In the genomic region with DNA sequence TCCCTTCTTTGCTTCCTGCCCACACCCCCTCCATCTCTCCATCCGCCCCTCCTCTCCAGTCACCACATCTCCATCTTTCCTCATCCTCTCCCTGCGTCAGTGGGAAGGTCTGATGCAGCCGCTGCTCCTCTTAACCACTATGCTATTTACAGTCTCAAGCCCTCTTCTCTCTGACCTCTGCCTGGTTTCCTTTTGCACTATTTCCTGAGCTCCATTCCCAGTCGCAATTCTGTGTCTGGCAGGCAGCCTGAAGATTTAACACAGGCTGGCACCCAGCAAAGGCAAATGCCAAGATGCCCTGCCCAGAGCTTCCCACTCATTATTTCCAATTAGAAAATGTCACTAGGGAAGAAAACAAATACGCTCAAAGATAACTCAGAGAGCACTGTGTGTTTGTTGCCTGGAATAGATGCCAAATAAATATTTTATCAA, we compare ENCODE assay signal across 11 cellular contexts.
DNase-seq lines count a peak whose midpoint lies in the region; ATAC-seq and TF ChIP-seq lines count a peak whose summit lies in the region.
"Had no signal": no experiment of that assay in that cellular context is flagged by ENCODE, and none has a peak within 500 bp of the region (broad histone marks: within the 10 kb centered on the region; RNA-seq: fewer than 3 reads in every experiment).

No MANE protein-coding gene starts in this region.

- no peaks in the 10 kb centered on the region for H3K9me3 Mint-ChIP-seq in WTC11
- H3K9me3 Mint-ChIP-seq: central memory CD8-positive, alpha-beta T cell had no signal

- ATAC-seq in WTC11: no peak

- no peaks in the 10 kb centered on the region for H3K9me3 ChIP-seq in tibial nerve

- no peaks in the 10 kb centered on the region for H3K36me3 Mint-ChIP-seq in WTC11

- CTCF ChIA-PET in WTC11 (lab: Charles Lee): interaction anchor here (1.8 to 2.3 kb wide), 2 partner anchors 115 to 222 kb away, joined by 6 read pairs; partner anchors contain the start of genes DTL and INTS7

- TF ChIP-seq CTCF in tibial nerve (IDR thresholded peaks at IDR 0.05) (no peak), WTC11 (IDR thresholded peaks at IDR 0.05) (no peak)

- H3K27me3 ChIP-seq in tibial nerve: no peaks in the 10 kb centered on the region

- no peak overlapping the region for H3K4me3 ChIP-seq in tibial nerve

- TF ChIP-seq POLR2A in tibial nerve (IDR thresholded peaks at IDR 0.05): no peak

- H3K4me1 Mint-ChIP-seq in WTC11: peaks cover 14% of the 10 kb centered on the region
- H3K4me1 Mint-ChIP-seq: central memory CD8-positive, alpha-beta T cell had no signal

- no peaks in the 10 kb centered on the region for H3K36me3 ChIP-seq in tibial nerve

- 21 to 24% methylated on average over 5 of the region's 5 CpGs for WGBS in tibial nerve, 2 donors

- TF ChIP-seq EP300 in tibial nerve (IDR thresholded peaks at IDR 0.05): no peak

- peak overlapping the region in 3 of 4 donors; percentile 12 to 51 (median 46) for H3K27ac ChIP-seq in tibial nerve
- H3K27ac ChIP-seq: parathyroid adenoma had no signal

- peaks cover 3% of the 10 kb centered on the region; the same call in 1 of the 2 replicates for H3K27me3 Mint-ChIP-seq in WTC11 (ENCODE audit: low read depth)
- H3K27me3 Mint-ChIP-seq: B cell had no signal

- no peak overlapping the region for H3K4me3 Mint-ChIP-seq in WTC11
- H3K4me3 Mint-ChIP-seq: B cell; central memory CD8-positive, alpha-beta T cell had no signal

- peak; percentile 51 for DNase-seq in NCI-H1092 treated with DMSO at 0.1 percent for 48 hours (lab: John Stamatoyannopoulos, UW)
- DNase-seq in NCI-H1092 (lab: John Stamatoyannopoulos, UW): no peak
- peak; percentile 51 for DNase-seq in astrocyte of the hippocampus (ENCODE audit: low read depth, low spot score)
- peak; percentile 80 for DNase-seq in iris pigment epithelial cell (ENCODE audit: low read depth)
- peak in 1 of 2 donors; percentile 38 for DNase-seq in tibial nerve (ENCODE audit: low spot score in 2 of 2)
- DNase-seq in WTC11 (ENCODE audit: low spot score): no peak
- DNase-seq in iPS-NIHi11 (ENCODE audit: low spot score): no peak
- no peak for DNase-seq in activated effector memory CD4-positive, alpha-beta T cell treated with anti-CD3 and anti-CD28 coated beads, Interleukin-2, amount 50 U/mL, for 16 hours

- POLR2A ChIA-PET in WTC11 (lab: Charles Lee): no interaction called here

- no peak overlapping the region for H3K27ac Mint-ChIP-seq in WTC11
- H3K27ac Mint-ChIP-seq: B cell had no signal

- peaks cover 0 to 26% (median 7%) of the 10 kb centered on the region in 4 donors for H3K4me1 ChIP-seq in tibial nerve
- H3K4me1 ChIP-seq: parathyroid adenoma had no signal

TF ChIP-seq in WTC11, 78 proteins besides CTCF, POLR2A, EP300 and RAD21 (continues in another document):
- no peak for TF ChIP-seq NFYB (CRISPR knock-in tag; conservative IDR thresholded peaks at IDR 0.05; ENCODE audit: low read depth)
- TF ChIP-seq, protein P1, sequence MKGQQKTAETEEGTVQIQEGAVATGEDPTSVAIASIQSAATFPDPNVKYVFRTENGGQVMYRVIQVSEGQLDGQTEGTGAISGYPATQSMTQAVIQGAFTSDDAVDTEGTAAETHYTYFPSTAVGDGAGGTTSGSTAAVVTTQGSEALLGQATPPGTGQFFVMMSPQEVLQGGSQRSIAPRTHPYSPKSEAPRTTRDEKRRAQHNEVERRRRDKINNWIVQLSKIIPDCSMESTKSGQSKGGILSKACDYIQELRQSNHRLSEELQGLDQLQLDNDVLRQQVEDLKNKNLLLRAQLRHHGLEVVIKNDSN (CRISPR knock-in tag; IDR thresholded peaks at IDR 0.05): no peak
- no peak for TF ChIP-seq ELF4 (CRISPR knock-in tag; IDR thresholded peaks at IDR 0.05; ENCODE audit: low read depth)
- TF ChIP-seq CREB1 (CRISPR knock-in tag; IDR thresholded peaks at IDR 0.05): no peak
- no peak for TF ChIP-seq ZNF671 (CRISPR knock-in tag; IDR thresholded peaks at IDR 0.05)
- TF ChIP-seq ZNF232 (CRISPR knock-in tag; IDR thresholded peaks at IDR 0.05): no peak
- no peak for TF ChIP-seq ATF6 (CRISPR knock-in tag; IDR thresholded peaks at IDR 0.05)
- TF ChIP-seq ZNF317 (CRISPR knock-in tag; IDR thresholded peaks at IDR 0.05; ENCODE audit: borderline replicate concordance, low read depth): no peak
- TF ChIP-seq, protein P2, sequence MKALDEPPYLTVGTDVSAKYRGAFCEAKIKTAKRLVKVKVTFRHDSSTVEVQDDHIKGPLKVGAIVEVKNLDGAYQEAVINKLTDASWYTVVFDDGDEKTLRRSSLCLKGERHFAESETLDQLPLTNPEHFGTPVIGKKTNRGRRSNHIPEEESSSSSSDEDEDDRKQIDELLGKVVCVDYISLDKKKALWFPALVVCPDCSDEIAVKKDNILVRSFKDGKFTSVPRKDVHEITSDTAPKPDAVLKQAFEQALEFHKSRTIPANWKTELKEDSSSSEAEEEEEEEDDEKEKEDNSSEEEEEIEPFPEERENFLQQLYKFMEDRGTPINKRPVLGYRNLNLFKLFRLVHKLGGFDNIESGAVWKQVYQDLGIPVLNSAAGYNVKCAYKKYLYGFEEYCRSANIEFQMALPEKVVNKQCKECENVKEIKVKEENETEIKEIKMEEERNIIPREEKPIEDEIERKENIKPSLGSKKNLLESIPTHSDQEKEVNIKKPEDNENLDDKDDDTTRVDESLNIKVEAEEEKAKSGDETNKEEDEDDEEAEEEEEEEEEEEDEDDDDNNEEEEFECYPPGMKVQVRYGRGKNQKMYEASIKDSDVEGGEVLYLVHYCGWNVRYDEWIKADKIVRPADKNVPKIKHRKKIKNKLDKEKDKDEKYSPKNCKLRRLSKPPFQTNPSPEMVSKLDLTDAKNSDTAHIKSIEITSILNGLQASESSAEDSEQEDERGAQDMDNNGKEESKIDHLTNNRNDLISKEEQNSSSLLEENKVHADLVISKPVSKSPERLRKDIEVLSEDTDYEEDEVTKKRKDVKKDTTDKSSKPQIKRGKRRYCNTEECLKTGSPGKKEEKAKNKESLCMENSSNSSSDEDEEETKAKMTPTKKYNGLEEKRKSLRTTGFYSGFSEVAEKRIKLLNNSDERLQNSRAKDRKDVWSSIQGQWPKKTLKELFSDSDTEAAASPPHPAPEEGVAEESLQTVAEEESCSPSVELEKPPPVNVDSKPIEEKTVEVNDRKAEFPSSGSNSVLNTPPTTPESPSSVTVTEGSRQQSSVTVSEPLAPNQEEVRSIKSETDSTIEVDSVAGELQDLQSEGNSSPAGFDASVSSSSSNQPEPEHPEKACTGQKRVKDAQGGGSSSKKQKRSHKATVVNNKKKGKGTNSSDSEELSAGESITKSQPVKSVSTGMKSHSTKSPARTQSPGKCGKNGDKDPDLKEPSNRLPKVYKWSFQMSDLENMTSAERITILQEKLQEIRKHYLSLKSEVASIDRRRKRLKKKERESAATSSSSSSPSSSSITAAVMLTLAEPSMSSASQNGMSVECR (CRISPR knock-in tag; IDR thresholded peaks at IDR 0.05; ENCODE audit: borderline replicate concordance): no peak
- TF ChIP-seq HMGA2 (CRISPR knock-in tag; IDR thresholded peaks at IDR 0.05): no peak
- TF ChIP-seq ATF2 (CRISPR knock-in tag; IDR thresholded peaks at IDR 0.05; ENCODE audit: borderline replicate concordance, low read depth): no peak
- TF ChIP-seq, protein P3, sequence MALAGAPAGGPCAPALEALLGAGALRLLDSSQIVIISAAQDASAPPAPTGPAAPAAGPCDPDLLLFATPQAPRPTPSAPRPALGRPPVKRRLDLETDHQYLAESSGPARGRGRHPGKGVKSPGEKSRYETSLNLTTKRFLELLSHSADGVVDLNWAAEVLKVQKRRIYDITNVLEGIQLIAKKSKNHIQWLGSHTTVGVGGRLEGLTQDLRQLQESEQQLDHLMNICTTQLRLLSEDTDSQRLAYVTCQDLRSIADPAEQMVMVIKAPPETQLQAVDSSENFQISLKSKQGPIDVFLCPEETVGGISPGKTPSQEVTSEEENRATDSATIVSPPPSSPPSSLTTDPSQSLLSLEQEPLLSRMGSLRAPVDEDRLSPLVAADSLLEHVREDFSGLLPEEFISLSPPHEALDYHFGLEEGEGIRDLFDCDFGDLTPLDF (CRISPR knock-in tag; IDR thresholded peaks at IDR 0.05): no peak
- TF ChIP-seq, protein P4, sequence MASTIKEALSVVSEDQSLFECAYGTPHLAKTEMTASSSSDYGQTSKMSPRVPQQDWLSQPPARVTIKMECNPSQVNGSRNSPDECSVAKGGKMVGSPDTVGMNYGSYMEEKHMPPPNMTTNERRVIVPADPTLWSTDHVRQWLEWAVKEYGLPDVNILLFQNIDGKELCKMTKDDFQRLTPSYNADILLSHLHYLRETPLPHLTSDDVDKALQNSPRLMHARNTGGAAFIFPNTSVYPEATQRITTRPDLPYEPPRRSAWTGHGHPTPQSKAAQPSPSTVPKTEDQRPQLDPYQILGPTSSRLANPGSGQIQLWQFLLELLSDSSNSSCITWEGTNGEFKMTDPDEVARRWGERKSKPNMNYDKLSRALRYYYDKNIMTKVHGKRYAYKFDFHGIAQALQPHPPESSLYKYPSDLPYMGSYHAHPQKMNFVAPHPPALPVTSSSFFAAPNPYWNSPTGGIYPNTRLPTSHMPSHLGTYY (CRISPR knock-in tag; IDR thresholded peaks at IDR 0.05): no peak
- TF ChIP-seq TP53 (CRISPR knock-in tag; IDR thresholded peaks at IDR 0.05): no peak

Comparison
In these comparisons a context has a peak if more than half of its experiments do, and no peak if none do; other contexts are left out.
1. DNase-seq: peak in NCI-H1092 treated with DMSO at 0.1 percent for 48 hours (single experiment), astrocyte of the hippocampus (single experiment) and iris pigment epithelial cell (single experiment); none in NCI-H1092 (single experiment), WTC11 (single experiment), iPS-NIHi11 (single experiment) and activated effector memory CD4-positive, alpha-beta T cell treated with anti-CD3 and anti-CD28 coated beads, Interleukin-2, amount 50 U/mL, for 16 hours (single experiment).